7 cellular contexts compared by ENCODE assay signal in the genomic region with DNA sequence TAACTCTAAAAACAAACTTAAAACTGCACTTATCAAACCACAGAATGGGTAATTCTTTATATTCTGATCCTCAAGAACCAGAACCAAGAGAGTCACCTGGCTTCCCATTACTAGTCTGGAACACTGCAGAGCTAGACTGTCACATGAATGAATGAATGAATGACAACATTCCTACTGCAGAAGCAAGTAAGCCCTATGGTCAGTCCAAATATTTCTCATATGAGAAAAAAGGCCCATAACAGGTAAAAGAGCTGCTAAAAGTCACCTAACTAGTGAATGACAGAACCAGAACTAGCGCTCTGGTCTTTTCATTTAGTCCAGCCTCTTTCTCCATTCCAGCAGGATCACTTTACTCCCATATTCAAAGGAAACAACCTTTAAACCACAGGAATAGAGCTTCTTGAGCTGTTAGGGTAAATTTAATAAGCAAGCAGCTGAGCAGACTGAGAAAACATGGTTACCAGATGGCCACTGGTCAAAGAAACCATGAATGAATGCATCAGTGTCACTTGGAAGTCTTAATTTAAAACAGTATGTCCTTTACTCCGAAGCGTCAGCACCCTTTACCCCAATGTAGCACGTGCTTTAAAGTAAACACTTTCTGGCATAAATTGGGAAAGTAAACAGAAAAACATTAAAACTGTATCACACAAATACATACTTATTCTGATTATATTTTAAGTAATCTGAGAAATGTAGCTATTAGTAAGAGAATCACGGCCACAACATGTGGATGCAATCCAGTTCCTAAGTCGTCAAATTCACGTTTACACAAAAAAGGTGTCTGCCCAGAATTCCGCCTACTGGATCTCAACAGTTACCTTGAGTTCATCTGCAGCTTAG. TPM values are rescaled to one million over a fixed set of nuclear protein-coding genes. Genes with fewer than 3 reads are reported as not detected.
DNase-seq lines count a peak whose midpoint lies in the region; ATAC-seq and TF ChIP-seq lines count a peak whose summit lies in the region.

No MANE protein-coding gene starts in this region.

- H3K36me3 Mint-ChIP-seq in WTC11: peaks cover 3% of the 10 kb centered on the region; the same call in 1 of the 2 replicates

- peak overlapping the region; percentile 98 for H3K4me2 ChIP-seq in HCT116 (ENCODE audit: low read length)

- BruUV-seq in HCT116 (replicated peaks; lab: Mats Ljungman, UMichigan): TSS peak; percentile 60

- TF ChIP-seq POLR2A in HCT116 (IDR thresholded peaks at IDR 0.05; ENCODE audit: borderline replicate concordance, extremely low read depth, insufficient read depth, insufficient read length): no peak
- no peak for TF ChIP-seq POLR2A in stomach (IDR thresholded peaks at IDR 0.05)

- H3K9me3 ChIP-seq in HCT116 (ENCODE audit: control insufficient read depth in 1 of 2, insufficient read depth in 1 of 2, low read depth in 1 of 2, low read length in 2 of 2) (no peaks in the 10 kb centered on the region), stomach (no peaks in the 10 kb centered on the region)

- no peak for TF ChIP-seq EP300 in stomach (IDR thresholded peaks at IDR 0.05)

- no peak for TF ChIP-seq RAD21 in HCT116 (IDR thresholded peaks at IDR 0.05; ENCODE audit: low read depth)

- ATAC-seq in HCT116: no peak
- no peak for ATAC-seq in WTC11

- no peaks in the 10 kb centered on the region; the same call in 1 of the 2 replicates for H4K20me1 ChIP-seq in HCT116 (ENCODE audit: insufficient read depth)

- peak overlapping the region; percentile 79 for H3K9ac ChIP-seq in HCT116 (ENCODE audit: low read length)

- TF ChIP-seq CTCF in HCT116 (IDR thresholded peaks at IDR 0.05 in 2 of 3, conservative IDR thresholded peaks at IDR 0.05 in 1 of 3; ENCODE audit: borderline replicate concordance in 1 of 3, insufficient read depth in 1 of 3, low read depth in 2 of 3, low read length in 2 of 3) (no peak), WTC11 (IDR thresholded peaks at IDR 0.05) (no peak), stomach (IDR thresholded peaks at IDR 0.05) (no peak)

- H3K27me3 ChIP-seq in HCT116 (ENCODE audit: insufficient read depth, low read length) (no peaks in the 10 kb centered on the region), stomach (no peaks in the 10 kb centered on the region)

- peaks cover 6 to 20% of the 10 kb centered on the region in 2 experiments; a peak in 3 of 4 replicates for H3K4me1 ChIP-seq in HCT116 (ENCODE audit: control insufficient read depth in 1 of 2, insufficient read depth in 2 of 2, low read length in 2 of 2)
- H3K4me1 ChIP-seq in stomach: peaks cover 16 to 55% (median 38%) of the 10 kb centered on the region in 4 donors

- RAD21 ChIA-PET in HCT116 (lab: Charles Lee; ENCODE audit: low non-redundant PET in 1 of 2, low total read pairs in 2 of 2, uncharacterized antibody in 2 of 2, unreplicated experiment in 2 of 2): interaction anchor here in 1 of 2 experiments (0.7 kb wide), 1 partner anchor 83 kb away, joined by 3 read pairs; no protein-coding TSS in a partner anchor

- peak overlapping the region; percentile 82 to 94 for H3K4me3 ChIP-seq in HCT116 (replicated peaks in 1 of 2; ENCODE audit: low read depth in 1 of 2, low read length in 2 of 2)
- H3K4me3 ChIP-seq in iPS-11a (ENCODE audit: low read depth, low read length): peak overlapping the region; percentile 83
- H3K4me3 ChIP-seq in stomach: peak overlapping the region; percentile 89 to 98 (median 94)

- H3K9me3 Mint-ChIP-seq in WTC11: no peaks in the 10 kb centered on the region

- H3K27ac ChIP-seq in HCT116 (ENCODE audit: low read depth, low read length): no peak overlapping the region
- H3K27ac ChIP-seq in stomach: peak overlapping the region in 3 of 5 donors; percentile 83 to 93 (median 88)

- 34 to 53% (median 43%) methylated on average over 8 of the region's 8 CpGs for WGBS in stomach, 5 donors

- intact Hi-C loops in HCT116 (cut with micrococcal nuclease): loop anchor here (2.0 kb wide), 2 partner anchors 75 to 83 kb away; no protein-coding TSS in a partner anchor
- intact Hi-C loops in stomach (cut with DNase I; ENCODE audit: low total_unique reads): loop anchor here (10.0 kb wide), 1 partner anchor 307 kb away; no protein-coding TSS in a partner anchor

- H3K36me3 ChIP-seq in HCT116 (ENCODE audit: control insufficient read depth in 1 of 2, insufficient read depth in 2 of 2, low read length in 2 of 2) (peaks cover 0 to under 1% of the 10 kb centered on the region in 2 experiments; a peak in 1 of 4 replicates), stomach (peaks cover 0 to 10% (median 7%) of the 10 kb centered on the region in 4 donors)

- DNase-seq in HCT116 (ENCODE audit: low read depth, low spot score) (no peak), WTC11 (ENCODE audit: low spot score) (no peak), stomach (no peak), GF-D8 (lab: John Stamatoyannopoulos, UW) (no peak), DMS153 (lab: John Stamatoyannopoulos, UW) (no peak), OCI-M2 (lab: John Stamatoyannopoulos, UW; ENCODE audit: unreplicated experiment) (no peak)

- peaks cover 4% of the 10 kb centered on the region for H3K27me3 Mint-ChIP-seq in WTC11 (ENCODE audit: low read depth)

- no peak overlapping the region for H2AFZ ChIP-seq in HCT116 (ENCODE audit: low read depth, low read length, poor library complexity, severe bottlenecking)

- peaks cover 53% of the 10 kb centered on the region for H3K4me1 Mint-ChIP-seq in WTC11

- CTCF ChIA-PET in HCT116 (lab: Charles Lee) (interaction anchor here (1.7 kb wide), 1 partner anchor 314 kb away, joined by 6 read pairs; no protein-coding TSS in a partner anchor), WTC11 (lab: Charles Lee) (no interaction called here)

- H3K4me3 Mint-ChIP-seq in WTC11: peak overlapping the region; percentile 82

- no peak overlapping the region for H3K27ac Mint-ChIP-seq in WTC11

- POLR2A ChIA-PET in HCT116 (lab: Charles Lee): no interaction called here
- POLR2A ChIA-PET in WTC11 (lab: Charles Lee): no interaction called here

- H3K9me2 ChIP-seq in HCT116 (ENCODE audit: insufficient read depth): no peaks in the 10 kb centered on the region

- H3K79me2 ChIP-seq in HCT116 (ENCODE audit: insufficient read depth, low read length): peaks cover 52% of the 10 kb centered on the region

TF ChIP-seq in HCT116, 20 proteins besides CTCF, POLR2A, EP300 and RAD21 (continues in another document):
- no peak for TF ChIP-seq SP1 (IDR thresholded peaks at IDR 0.05; ENCODE audit: low read depth)
- no peak for TF ChIP-seq ZNF274 (IDR thresholded peaks at IDR 0.05; ENCODE audit: low read depth, low read length)
- TF ChIP-seq, protein P1, sequence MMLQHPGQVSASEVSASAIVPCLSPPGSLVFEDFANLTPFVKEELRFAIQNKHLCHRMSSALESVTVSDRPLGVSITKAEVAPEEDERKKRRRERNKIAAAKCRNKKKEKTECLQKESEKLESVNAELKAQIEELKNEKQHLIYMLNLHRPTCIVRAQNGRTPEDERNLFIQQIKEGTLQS (IDR thresholded peaks at IDR 0.05): no peak
- no peak for TF ChIP-seq CBX3 (IDR thresholded peaks at IDR 0.05; ENCODE audit: low read depth)

TF ChIP-seq in WTC11, 78 proteins besides CTCF, POLR2A, EP300 and RAD21 (continues in another document):
- TF ChIP-seq, protein P2, sequence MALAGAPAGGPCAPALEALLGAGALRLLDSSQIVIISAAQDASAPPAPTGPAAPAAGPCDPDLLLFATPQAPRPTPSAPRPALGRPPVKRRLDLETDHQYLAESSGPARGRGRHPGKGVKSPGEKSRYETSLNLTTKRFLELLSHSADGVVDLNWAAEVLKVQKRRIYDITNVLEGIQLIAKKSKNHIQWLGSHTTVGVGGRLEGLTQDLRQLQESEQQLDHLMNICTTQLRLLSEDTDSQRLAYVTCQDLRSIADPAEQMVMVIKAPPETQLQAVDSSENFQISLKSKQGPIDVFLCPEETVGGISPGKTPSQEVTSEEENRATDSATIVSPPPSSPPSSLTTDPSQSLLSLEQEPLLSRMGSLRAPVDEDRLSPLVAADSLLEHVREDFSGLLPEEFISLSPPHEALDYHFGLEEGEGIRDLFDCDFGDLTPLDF (CRISPR knock-in tag; IDR thresholded peaks at IDR 0.05): no peak
- no peak for TF ChIP-seq ATF1 (CRISPR knock-in tag; IDR thresholded peaks at IDR 0.05)
- TF ChIP-seq FOXP1 (CRISPR knock-in tag; IDR thresholded peaks at IDR 0.05; ENCODE audit: borderline replicate concordance): no peak
- TF ChIP-seq, protein P3, sequence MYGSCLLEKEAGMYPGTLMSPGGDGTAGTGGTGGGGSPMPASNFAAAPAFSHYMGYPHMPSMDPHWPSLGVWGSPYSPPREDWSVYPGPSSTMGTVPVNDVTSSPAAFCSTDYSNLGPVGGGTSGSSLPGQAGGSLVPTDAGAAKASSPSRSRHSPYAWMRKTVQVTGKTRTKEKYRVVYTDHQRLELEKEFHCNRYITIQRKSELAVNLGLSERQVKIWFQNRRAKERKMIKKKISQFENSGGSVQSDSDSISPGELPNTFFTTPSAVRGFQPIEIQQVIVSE (CRISPR knock-in tag; IDR thresholded peaks at IDR 0.05; ENCODE audit: borderline replicate concordance): no peak
- TF ChIP-seq ELF4 (CRISPR knock-in tag; IDR thresholded peaks at IDR 0.05; ENCODE audit: low read depth): no peak
- TF ChIP-seq RORB (CRISPR knock-in tag; IDR thresholded peaks at IDR 0.05): no peak
- TF ChIP-seq, protein P4, sequence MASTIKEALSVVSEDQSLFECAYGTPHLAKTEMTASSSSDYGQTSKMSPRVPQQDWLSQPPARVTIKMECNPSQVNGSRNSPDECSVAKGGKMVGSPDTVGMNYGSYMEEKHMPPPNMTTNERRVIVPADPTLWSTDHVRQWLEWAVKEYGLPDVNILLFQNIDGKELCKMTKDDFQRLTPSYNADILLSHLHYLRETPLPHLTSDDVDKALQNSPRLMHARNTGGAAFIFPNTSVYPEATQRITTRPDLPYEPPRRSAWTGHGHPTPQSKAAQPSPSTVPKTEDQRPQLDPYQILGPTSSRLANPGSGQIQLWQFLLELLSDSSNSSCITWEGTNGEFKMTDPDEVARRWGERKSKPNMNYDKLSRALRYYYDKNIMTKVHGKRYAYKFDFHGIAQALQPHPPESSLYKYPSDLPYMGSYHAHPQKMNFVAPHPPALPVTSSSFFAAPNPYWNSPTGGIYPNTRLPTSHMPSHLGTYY (CRISPR knock-in tag; IDR thresholded peaks at IDR 0.05): no peak
- TF ChIP-seq NR1H2 (CRISPR knock-in tag; IDR thresholded peaks at IDR 0.05): no peak
- TF ChIP-seq ZNF396 (CRISPR knock-in tag; IDR thresholded peaks at IDR 0.05; ENCODE audit: borderline replicate concordance): no peak
- TF ChIP-seq, protein P5, sequence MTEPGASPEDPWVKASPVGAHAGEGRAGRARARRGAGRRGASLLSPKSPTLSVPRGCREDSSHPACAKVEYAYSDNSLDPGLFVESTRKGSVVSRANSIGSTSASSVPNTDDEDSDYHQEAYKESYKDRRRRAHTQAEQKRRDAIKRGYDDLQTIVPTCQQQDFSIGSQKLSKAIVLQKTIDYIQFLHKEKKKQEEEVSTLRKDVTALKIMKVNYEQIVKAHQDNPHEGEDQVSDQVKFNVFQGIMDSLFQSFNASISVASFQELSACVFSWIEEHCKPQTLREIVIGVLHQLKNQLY (CRISPR knock-in tag; IDR thresholded peaks at IDR 0.05): no peak
- TF ChIP-seq TCF7 (CRISPR knock-in tag; IDR thresholded peaks at IDR 0.05; ENCODE audit: low read depth): no peak
- no peak for TF ChIP-seq GTF2I (CRISPR knock-in tag; conservative IDR thresholded peaks at IDR 0.05)

RNA-seq across cellular contexts. Expression of a gene that starts 1.4 kb away (rescaled TPM):
- total RNA-seq in HCT116 (2021; ENCODE audit: unreplicated experiment): 53.5 TPM
- polyA plus RNA-seq in HCT116 (2012): 35.1 and 41.9 TPM in 2 replicates
- 58.8 to 68.5 TPM (median 66.3 TPM) in 3 replicates for total RNA-seq in WTC11 (2021)
- total RNA-seq in stomach: 10 to 100 TPM; 12.8 to 53.3 (median 37.1) TPM
- polyA plus RNA-seq in stomach: 10 to 100 TPM; 11.0 to 17.9 (median 13.2) TPM
